In the genomic region with DNA sequence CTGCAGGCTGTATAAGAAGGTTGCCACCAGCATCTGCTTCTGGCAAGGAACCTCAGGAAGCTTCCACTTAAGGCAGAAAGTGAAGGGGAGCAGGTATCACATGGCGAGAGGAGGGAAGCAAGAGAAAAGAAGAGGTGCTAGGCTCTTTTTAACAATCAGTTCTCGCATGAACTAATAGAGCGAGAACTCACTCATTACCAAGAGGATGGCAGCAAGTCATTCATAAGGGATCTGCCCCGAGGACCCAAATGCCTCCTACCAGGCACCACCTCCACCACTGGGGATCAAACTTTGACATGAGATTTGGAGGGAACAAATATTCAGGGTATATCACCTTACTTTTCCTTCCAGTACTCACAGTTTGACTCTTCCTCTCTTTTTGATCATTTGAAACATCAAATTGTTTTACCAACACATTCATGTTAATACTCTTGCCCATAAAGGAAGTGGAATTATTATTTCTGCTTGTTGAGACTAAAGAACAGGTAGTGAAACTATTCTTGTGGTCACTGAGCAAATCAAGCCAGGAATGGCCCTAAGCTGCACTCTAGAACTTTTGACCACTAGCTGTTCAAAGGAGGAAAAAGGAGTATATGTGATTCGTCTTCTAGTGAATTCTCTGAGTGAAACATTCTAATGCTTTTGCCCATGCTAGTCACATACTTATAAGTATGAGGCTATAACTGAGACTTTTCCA, we compare ENCODE assay signal across 12 cellular contexts. TPM values are rescaled to one million over a fixed set of nuclear protein-coding genes. Genes with fewer than 3 reads are reported as not detected.
A peak's percentile ranks its signal among the peaks of the same experiment; 100 is the strongest.
DNase-seq lines count a peak whose midpoint lies in the region; ATAC-seq and TF ChIP-seq lines count a peak whose summit lies in the region.
"Had no signal": no experiment of that assay in that cellular context is flagged by ENCODE, and none has a peak within 500 bp of the region (broad histone marks: within the 10 kb centered on the region; RNA-seq: fewer than 3 reads in every experiment).

No MANE protein-coding gene starts in this region.

- TF ChIP-seq POLR2A in thyroid gland (IDR thresholded peaks at IDR 0.05): no peak

- no peaks in the 10 kb centered on the region for H3K27me3 Mint-ChIP-seq in progenitor cell of endocrine pancreas

- no peaks in the 10 kb centered on the region for H3K9me3 Mint-ChIP-seq in progenitor cell of endocrine pancreas (ENCODE audit: low read depth)
- H3K9me3 Mint-ChIP-seq: activated naive CD8-positive, alpha-beta T cell treated with anti-CD3 and anti-CD28 coated beads, Interleukin-2, amount 10 ng/mL, durations not matched to agents 7 days and 5 days had no signal

- no peaks in the 10 kb centered on the region for H3K36me3 Mint-ChIP-seq in progenitor cell of endocrine pancreas (ENCODE audit: insufficient read depth)
- H3K36me3 Mint-ChIP-seq: activated naive CD8-positive, alpha-beta T cell treated with anti-CD3 and anti-CD28 coated beads, Interleukin-2, amount 10 ng/mL, durations not matched to agents 7 days and 5 days had no signal

- H3K27me3 ChIP-seq in left lung (peaks cover 8 to 51% of the 10 kb centered on the region in 2 donors), thyroid gland (no peaks in the 10 kb centered on the region)

- H3K36me3 ChIP-seq in left lung: no peaks in the 10 kb centered on the region
- no peaks in the 10 kb centered on the region for H3K36me3 ChIP-seq in thyroid gland

- 87 to 92% methylated on average over 5 of the region's 5 CpGs for WGBS in thyroid gland, 2 donors

- H3K9me3 ChIP-seq in left lung: no peaks in the 10 kb centered on the region
- no peaks in the 10 kb centered on the region for H3K9me3 ChIP-seq in thyroid gland

- H3K4me1 Mint-ChIP-seq in progenitor cell of endocrine pancreas (ENCODE audit: low read depth): no peaks in the 10 kb centered on the region
- H3K4me1 Mint-ChIP-seq: activated naive CD8-positive, alpha-beta T cell treated with anti-CD3 and anti-CD28 coated beads, Interleukin-2, amount 10 ng/mL, durations not matched to agents 7 days and 5 days had no signal

- H3K4me3 Mint-ChIP-seq in progenitor cell of endocrine pancreas (ENCODE audit: low read depth): no peak overlapping the region
- H3K4me3 Mint-ChIP-seq: activated naive CD8-positive, alpha-beta T cell treated with anti-CD3 and anti-CD28 coated beads, Interleukin-2, amount 10 ng/mL, durations not matched to agents 7 days and 5 days had no signal

- intact Hi-C loops in left lung (cut with DNase I): no loop called here
- intact Hi-C loops in thyroid gland (cut with DNase I): no loop called here

- ATAC-seq in GM18861 (IDR thresholded peaks at IDR 0.05; ENCODE audit: unreplicated experiment) (peak; percentile 98), GM21619 (IDR thresholded peaks at IDR 0.05; ENCODE audit: unreplicated experiment) (peak; percentile 84), HG03196 (IDR thresholded peaks at IDR 0.05; ENCODE audit: unreplicated experiment) (peak; percentile 65), left lung (peak; percentile 18)
- ATAC-seq: SK-N-SH treated with all-trans-retinoic acid at 6 μM for 48 hours had no signal

- H3K4me3 ChIP-seq in left lung: no peak overlapping the region
- H3K4me3 ChIP-seq in thyroid gland (replicated peaks in 1 of 3): no peak overlapping the region

- TF ChIP-seq CTCF in left lung (IDR thresholded peaks at IDR 0.05) (no peak), progenitor cell of endocrine pancreas (IDR thresholded peaks at IDR 0.05; ENCODE audit: unreplicated experiment) (no peak), thyroid gland (IDR thresholded peaks at IDR 0.05) (no peak)

- H3K27ac Mint-ChIP-seq in progenitor cell of endocrine pancreas: no peak overlapping the region
- H3K27ac Mint-ChIP-seq: activated naive CD8-positive, alpha-beta T cell treated with anti-CD3 and anti-CD28 coated beads, Interleukin-2, amount 10 ng/mL, durations not matched to agents 7 days and 5 days had no signal

- DNase-seq in left lung (no peak), progenitor cell of endocrine pancreas (ENCODE audit: low spot score, unreplicated experiment) (no peak), NCI-H1105 treated with DMSO at 0.1 percent for 48 hours (lab: John Stamatoyannopoulos, UW) (no peak), mucosa of gallbladder (ENCODE audit: low spot score) (no peak), thyroid gland (no peak)
- DNase-seq: activated CD4-positive, alpha-beta T cell treated with anti-CD3 and anti-CD28 coated beads, Interleukin-2, amount 50 U/mL, for 4 hours; activated naive CD8-positive, alpha-beta T cell treated with anti-CD3 and anti-CD28 coated beads, Interleukin-2, amount 10 ng/mL, durations not matched to agents 7 days and 5 days; effector CD4-positive, alpha-beta T cell had no signal

- no peak overlapping the region for H3K27ac ChIP-seq in left lung
- H3K27ac ChIP-seq in thyroid gland: no peak overlapping the region

- H3K4me1 ChIP-seq in left lung (no peaks in the 10 kb centered on the region), thyroid gland (no peaks in the 10 kb centered on the region)

RNA-seq across cellular contexts. Expression of a gene that starts 45.0 kb away (rescaled TPM):
- total RNA-seq in left lung (10 to 100 TPM; 12.6 to 21.8 TPM), progenitor cell of endocrine pancreas (2.9 and 3.8 TPM in 2 replicates), mucosa of gallbladder (8.7 TPM), thyroid gland (10 to 100 TPM in 1 of 4 donors, 1 to 10 TPM in 3; 4.2 to 13.2 (median 4.6) TPM)

RNA-seq across cellular contexts. Expression of a gene that starts 45.2 kb away (rescaled TPM):
- total RNA-seq in left lung (10 to 100 TPM in 1 of 2 donors, 1 to 10 TPM in 1; 8.0 to 10.6 TPM), progenitor cell of endocrine pancreas (12.4 and 12.9 TPM in 2 replicates), mucosa of gallbladder (8.5 TPM), thyroid gland (10 to 100 TPM in 3 of 4 donors, 1 to 10 TPM in 1; 8.6 to 19.8 (median 10.6) TPM)

Comparison
In these comparisons a context has a peak if more than half of its experiments do, and no peak if none do; other contexts are left out.
1. ATAC-seq: peak in every context shown above with its lines; median percentile 98 in GM18861; 84 in GM21619; 65 in HG03196; 18 in left lung.